In genomic region chr5:56827043-56827442, GRCh38 we compare ENCODE assay signal across 9 cellular contexts. TPM values are rescaled to one million over a fixed set of nuclear protein-coding genes. Genes with fewer than 3 reads are reported as not detected.
DNase-seq lines count a peak whose midpoint lies in the region; ATAC-seq and TF ChIP-seq lines count a peak whose summit lies in the region.
"Had no signal": no experiment of that assay in that cellular context is flagged by ENCODE, and none has a peak within 500 bp of the region (broad histone marks: within the 10 kb centered on the region; RNA-seq: fewer than 3 reads in every experiment).

No MANE protein-coding gene starts in this region.

- H3K9me1 ChIP-seq in IMR-90 (ENCODE audit: insufficient read depth, low read length) = peaks cover 26% of the 10 kb centered on the region

- no peak overlapping the region for H2BK12ac ChIP-seq in mesenchymal stem cell (ENCODE audit: low read length in 2 of 2)

- peaks cover 71% of the 10 kb centered on the region for H3K4me1 ChIP-seq in CD8-positive, alpha-beta T cell (ENCODE audit: insufficient read depth, low read length)
- H3K4me1 ChIP-seq in IMR-90 (ENCODE audit: control insufficient read depth, insufficient read depth, low read length) = peaks cover 22% of the 10 kb centered on the region
- peaks cover 22% of the 10 kb centered on the region for H3K4me1 ChIP-seq in mesendoderm (ENCODE audit: control insufficient read depth, low read depth, low read length)
- peaks cover 19% of the 10 kb centered on the region for H3K4me1 ChIP-seq in mesenchymal stem cell (ENCODE audit: control insufficient read depth, insufficient read depth, low read depth, low read length)

- H3K4me3 Mint-ChIP-seq in CD8-positive, alpha-beta T cell = no peak overlapping the region
- no peak overlapping the region for H3K4me3 Mint-ChIP-seq in MCF 10A (ENCODE audit: unreplicated experiment)

- intact Hi-C loops in CD8-positive, alpha-beta T cell (cut with DNase I, micrococcal nuclease) = no loop called here
- intact Hi-C loops in IMR-90 (cut with micrococcal nuclease) (no loop called here), MCF 10A (cut with micrococcal nuclease) (no loop called here)

- H3K4ac ChIP-seq in IMR-90 (ENCODE audit: low read depth, low read length) (no peak overlapping the region), mesendoderm (ENCODE audit: low read depth, low read length) (no peak overlapping the region), mesenchymal stem cell (ENCODE audit: low read depth in 1 of 2, low read length in 2 of 2) (peak overlapping the region in 1 of 2 experiments; percentile 33)

- H2BK15ac ChIP-seq in IMR-90 (ENCODE audit: low read depth, low read length) = no peak overlapping the region
- H2BK15ac ChIP-seq in mesendoderm (replicated peaks; ENCODE audit: low read depth) = no peak overlapping the region
- H2BK15ac ChIP-seq in mesenchymal stem cell (ENCODE audit: low read depth, poor library complexity, severe bottlenecking) = no peak overlapping the region

- peaks cover 2% of the 10 kb centered on the region for H3K36me3 Mint-ChIP-seq in CD8-positive, alpha-beta T cell
- H3K36me3 Mint-ChIP-seq in MCF 10A (ENCODE audit: insufficient read depth, unreplicated experiment) = peaks cover 6% of the 10 kb centered on the region

- peaks cover 74% of the 10 kb centered on the region for H4K20me1 ChIP-seq in IMR-90 (ENCODE audit: insufficient read depth, low read length)

- TF ChIP-seq POLR2A in IMR-90 (IDR thresholded peaks at IDR 0.05; ENCODE audit: low read depth, low read length) = no peak

- H3K27ac Mint-ChIP-seq in CD8-positive, alpha-beta T cell = peak overlapping the region; percentile 70
- peak overlapping the region; percentile 44 for H3K27ac Mint-ChIP-seq in MCF 10A (ENCODE audit: low read depth, unreplicated experiment)

- POLR2A ChIA-PET in CD8-positive, alpha-beta T cell (lab: Charles Lee) = interaction anchor here (0.7 to 1.1 kb wide), 2 partner anchors 11 to 364 kb away, joined by 3 read pairs; no protein-coding TSS in a partner anchor
- POLR2A ChIA-PET in IMR-90 (lab: Charles Lee; ENCODE audit: unreplicated experiment) (no interaction called here), MCF 10A (lab: Yijun Ruan, JAX) (interaction anchor here (1.4 to 2.3 kb wide), 2 partner anchors 11 to 555 kb away, joined by 4 to 8 read pairs; no protein-coding TSS in a partner anchor)

- H3K14ac ChIP-seq in IMR-90 (replicated peaks; ENCODE audit: low read depth, low read length) (no peak overlapping the region), mesenchymal stem cell (ENCODE audit: low read length in 2 of 2) (no peak overlapping the region)

- CTCF ChIA-PET in CD8-positive, alpha-beta T cell (lab: Charles Lee) = interaction anchor here (0.5 to 2.3 kb wide), 4 partner anchors 11 to 14 kb away, joined by 3 to 14 read pairs (median 6); partner anchors contain the start of gene MAP3K1
- CTCF ChIA-PET in IMR-90 (lab: Yijun Ruan, JAX) = no interaction called here
- CTCF ChIA-PET in MCF 10A (lab: Yijun Ruan, JAX) = interaction anchor here (0.6 to 5.7 kb wide), 9 partner anchors 8 to 968 kb away, joined by 3 to 34 read pairs (median 4); no protein-coding TSS in a partner anchor

- peak; percentile 32 for ATAC-seq in CD8-positive, alpha-beta T cell
- ATAC-seq in IMR-90 (ENCODE audit: low read depth) (no peak), GM18520 (IDR thresholded peaks at IDR 0.05; ENCODE audit: unreplicated experiment) (no peak)

- no peak overlapping the region for H4K91ac ChIP-seq in IMR-90 (ENCODE audit: insufficient read depth, low read depth, low read length)
- H4K91ac ChIP-seq in mesenchymal stem cell (ENCODE audit: low read length) = no peak overlapping the region

- H3K9ac ChIP-seq in IMR-90 (ENCODE audit: low read depth, low read length) (no peak overlapping the region), mesendoderm (ENCODE audit: low read length) (no peak overlapping the region), mesenchymal stem cell (ENCODE audit: low read length) (no peak overlapping the region)

- H3K36me3 ChIP-seq in CD8-positive, alpha-beta T cell (ENCODE audit: insufficient read depth, low read length) = no peaks in the 10 kb centered on the region
- H3K36me3 ChIP-seq in IMR-90 (ENCODE audit: control insufficient read depth, insufficient read depth, low read length) (peaks cover 3% of the 10 kb centered on the region; the same call in 1 of the 2 replicates), mesendoderm (ENCODE audit: control insufficient read depth, insufficient read depth, low read length) (no peaks in the 10 kb centered on the region), mesenchymal stem cell (ENCODE audit: control insufficient read depth in 1 of 2, insufficient read depth in 2 of 2, low read depth in 1 of 2, low read length in 2 of 2) (peaks cover 0 to 3% of the 10 kb centered on the region in 2 experiments)

- H3K4me2 ChIP-seq in IMR-90 (ENCODE audit: low read depth, low read length) = no peak overlapping the region
- H3K4me2 ChIP-seq in mesendoderm (ENCODE audit: low read length) = no peak overlapping the region
- H3K4me2 ChIP-seq in mesenchymal stem cell (ENCODE audit: low read length, poor library complexity, severe bottlenecking) = no peak overlapping the region

- dilution Hi-C loops in IMR-90 (cut with HindIII; ENCODE audit: low sequenced_read_pairs, unreplicated experiment) = no loop called here

- no peak overlapping the region for H2AK5ac ChIP-seq in IMR-90 (ENCODE audit: low read depth, low read length)
- H2AK5ac ChIP-seq in mesendoderm (ENCODE audit: low read length) = no peak overlapping the region
- H2AK5ac ChIP-seq in mesenchymal stem cell (ENCODE audit: low read length, severe bottlenecking) = no peak overlapping the region

- no peak overlapping the region for H3K18ac ChIP-seq in IMR-90 (ENCODE audit: low read depth, low read length)
- H3K18ac ChIP-seq in mesendoderm (ENCODE audit: low read length) = no peak overlapping the region
- no peak overlapping the region for H3K18ac ChIP-seq in mesenchymal stem cell (ENCODE audit: low read depth in 1 of 2, low read length in 2 of 2)

- H3K27ac ChIP-seq in CD8-positive, alpha-beta T cell (ENCODE audit: low read depth, low read length) = no peak overlapping the region
- H3K27ac ChIP-seq in IMR-90 (ENCODE audit: insufficient read depth, low read length) = no peak overlapping the region
- no peak overlapping the region for H3K27ac ChIP-seq in mesendoderm (ENCODE audit: low read depth, low read length)
- H3K27ac ChIP-seq in mesenchymal stem cell (ENCODE audit: low read length, poor library complexity, severe bottlenecking) = no peak overlapping the region

- H4K8ac ChIP-seq in IMR-90 (ENCODE audit: low read depth in 2 of 2, low read length in 2 of 2) = 0 out of 4 replicates have a peak overlapping the region, but pooled peaks of 1 of the 2 experiments have one; percentile 6
- H4K8ac ChIP-seq in mesendoderm (ENCODE audit: low read depth, low read length) = no peak overlapping the region
- H4K8ac ChIP-seq in mesenchymal stem cell (ENCODE audit: low read length) = no peak overlapping the region

- H4K5ac ChIP-seq in IMR-90 (ENCODE audit: low read depth, low read length) (no peak overlapping the region), mesendoderm (ENCODE audit: low read length) (no peak overlapping the region)

- no peak overlapping the region for H3K56ac ChIP-seq in IMR-90 (ENCODE audit: extremely low read depth, insufficient read depth, low read length)
- no peak overlapping the region for H3K56ac ChIP-seq in mesendoderm (ENCODE audit: low read length)

- no peak for DNase-seq in CD8-positive, alpha-beta T cell
- DNase-seq in IMR-90 = no peak
- no peak for DNase-seq in MCF 10A (ENCODE audit: unreplicated experiment)
- peak; percentile 75 for DNase-seq in mesendoderm
- DNase-seq in mesenchymal stem cell = no peak
- no peak for DNase-seq in activated CD8-positive, alpha-beta memory T cell treated with anti-CD3 and anti-CD28 coated beads for 24 hours
- no peak for DNase-seq in D341Med (ENCODE audit: low spot score)

- BruUV-seq in IMR-90 (replicated peaks; lab: Mats Ljungman, UMichigan) = no TSS peak
- no TSS peak for BruUV-seq in MCF 10A (replicated peaks; lab: Mats Ljungman, UMichigan)

- no peak overlapping the region for H2BK20ac ChIP-seq in IMR-90 (ENCODE audit: low read depth, low read length)

- no peaks in the 10 kb centered on the region for H3K9me3 ChIP-seq in CD8-positive, alpha-beta T cell (ENCODE audit: low read length)
- H3K9me3 ChIP-seq in IMR-90 (ENCODE audit: control insufficient read depth, insufficient read depth, low read length) (no peaks in the 10 kb centered on the region), mesenchymal stem cell (ENCODE audit: control insufficient read depth, low read length) (no peaks in the 10 kb centered on the region)

- in situ Hi-C loops in IMR-90 (cut with MboI; ENCODE audit: low sequenced_read_pairs) = no loop called here

- TF ChIP-seq CTCF in CD8-positive, alpha-beta T cell (IDR thresholded peaks at IDR 0.05) = peak; percentile 14
- TF ChIP-seq CTCF in IMR-90 (conservative IDR thresholded peaks at IDR 0.05; ENCODE audit: low read depth, low read length) = 0 out of 2 replicates have a peak, but pooled peaks have one; percentile 12
- TF ChIP-seq CTCF in MCF 10A (IDR thresholded peaks at IDR 0.05; ENCODE audit: unreplicated experiment) = peak; percentile 17

- WGBS in IMR-90 (ENCODE audit: extremely low coverage in 2 of 2, insufficient read length in 1 of 2), 2 experiments = 85% methylated on average over 4 of the region's 5 CpGs; no CpG with 5 or more reads in 1 of the 2 experiments
- no CpG with 5 or more reads among the region's 5 CpGs for WGBS in mesendoderm (ENCODE audit: extremely low coverage, insufficient coverage, low lambda C conversion rate)
- 66% methylated on average over 5 of the region's 5 CpGs for WGBS in mesenchymal stem cell

- H2BK120ac ChIP-seq in IMR-90 (ENCODE audit: low read depth, low read length) = no peak overlapping the region
- H2BK120ac ChIP-seq in mesendoderm (ENCODE audit: low read depth, low read length) = no peak overlapping the region
- H2BK120ac ChIP-seq in mesenchymal stem cell (ENCODE audit: low read depth, low read length) = no peak overlapping the region

- no peak overlapping the region for H3K23ac ChIP-seq in IMR-90 (ENCODE audit: low read depth, low read length)
- no peak overlapping the region for H3K23ac ChIP-seq in mesendoderm (ENCODE audit: low read length)
- no peak overlapping the region for H3K23ac ChIP-seq in mesenchymal stem cell (ENCODE audit: low read length in 2 of 2)

- no peak overlapping the region for H2AFZ ChIP-seq in IMR-90 (replicated peaks; ENCODE audit: low read length, poor library complexity)
- H2AFZ ChIP-seq in mesenchymal stem cell (ENCODE audit: low read depth, low read length) = no peak overlapping the region

- TF ChIP-seq RAD21 in IMR-90 (IDR thresholded peaks at IDR 0.05; ENCODE audit: low read length) = 0 out of 2 replicates have a peak, but pooled peaks have one; percentile 1

- H3K27me3 Mint-ChIP-seq in CD8-positive, alpha-beta T cell (ENCODE audit: low read depth) = no peaks in the 10 kb centered on the region
- H3K27me3 Mint-ChIP-seq in MCF 10A (ENCODE audit: insufficient read depth, unreplicated experiment) = no peaks in the 10 kb centered on the region

- H3K4me1 Mint-ChIP-seq in CD8-positive, alpha-beta T cell (ENCODE audit: low read depth) = peaks cover 90% of the 10 kb centered on the region
- peaks cover 32% of the 10 kb centered on the region for H3K4me1 Mint-ChIP-seq in MCF 10A (ENCODE audit: insufficient read depth, unreplicated experiment)

- H3K27me3 ChIP-seq in CD8-positive, alpha-beta T cell (ENCODE audit: insufficient read depth, low read length) = no peaks in the 10 kb centered on the region
- no peaks in the 10 kb centered on the region for H3K27me3 ChIP-seq in IMR-90 (ENCODE audit: control insufficient read depth, insufficient read depth, low read length)
- H3K27me3 ChIP-seq in mesendoderm (ENCODE audit: insufficient read depth, low read length, poor library complexity) = no peaks in the 10 kb centered on the region
- H3K27me3 ChIP-seq in mesenchymal stem cell (ENCODE audit: control insufficient read depth in 1 of 2, insufficient read depth in 1 of 2, low read length in 2 of 2) = no peaks in the 10 kb centered on the region

- peaks cover 55% of the 10 kb centered on the region for H3K79me2 ChIP-seq in mesendoderm (ENCODE audit: control insufficient read depth, insufficient read depth, low read length)

- H3K9me3 Mint-ChIP-seq in CD8-positive, alpha-beta T cell = no peaks in the 10 kb centered on the region
- H3K9me3 Mint-ChIP-seq in MCF 10A (ENCODE audit: unreplicated experiment) = no peaks in the 10 kb centered on the region

- H2BK5ac ChIP-seq in IMR-90 (ENCODE audit: low read depth, low read length, poor library complexity, severe bottlenecking) = no peak overlapping the region
- H2BK5ac ChIP-seq in mesendoderm (ENCODE audit: low read length) = no peak overlapping the region
- no peak overlapping the region for H2BK5ac ChIP-seq in mesenchymal stem cell (ENCODE audit: low read depth, low read length, poor library complexity, severe bottlenecking)

- H2AK9ac ChIP-seq in IMR-90 (replicated peaks; ENCODE audit: low read depth, low read length, poor library complexity) = no peak overlapping the region

- H3K4me3 ChIP-seq in CD8-positive, alpha-beta T cell (ENCODE audit: low read depth, low read length) = no peak overlapping the region
- H3K4me3 ChIP-seq in IMR-90 (ENCODE audit: insufficient read depth, low read depth, low read length) = no peak overlapping the region
- H3K4me3 ChIP-seq in mesendoderm (ENCODE audit: low read length) = no peak overlapping the region
- H3K4me3 ChIP-seq in mesenchymal stem cell (ENCODE audit: insufficient read depth in 1 of 2, low read depth in 1 of 2, low read length in 2 of 2) = no peak overlapping the region
- H3K4me3 ChIP-seq: skin epidermis had no signal

- peaks cover 33 to 74% of the 10 kb centered on the region in 2 experiments for H3K79me1 ChIP-seq in IMR-90 (ENCODE audit: low read depth in 1 of 2, low read length in 2 of 2)
- H3K79me1 ChIP-seq in mesendoderm (ENCODE audit: low read length) = peaks cover 18% of the 10 kb centered on the region
- peaks cover 6% of the 10 kb centered on the region for H3K79me1 ChIP-seq in mesenchymal stem cell (replicated peaks; ENCODE audit: low read length, poor library complexity, severe bottlenecking)

RNA-seq across cellular contexts. Expression of gene MAP3K1, which starts 11.7 kb away (rescaled TPM):
- total RNA-seq in CD8-positive, alpha-beta T cell = 10 to 100 TPM; 19.1 TPM
- total RNA-seq in IMR-90 (2012; rRNA removed) (18.8 and 21.9 TPM in 2 replicates), MCF 10A (2022) (6.6 and 7.9 TPM in 2 replicates)
- polyA plus RNA-seq in IMR-90 (2012; rRNA removed) = 3.8 TPM in 2 replicates
- polyA plus RNA-seq in IMR-90 (2012; cell fraction: cytosol; rRNA removed) = 0.77 and 0.82 TPM in 2 replicates
- polyA plus RNA-seq in IMR-90 (2012; cell fraction: nucleus; rRNA removed; ENCODE audit: low replicate concordance) = 2.2 and 13.9 TPM in 2 replicates
- 9.7 TPM for polyA plus RNA-seq in mesendoderm (2013, experiment 1 of 2)
- polyA plus RNA-seq in mesendoderm (2013, experiment 2 of 2) = 9.6 TPM
- 11.0 TPM for polyA plus RNA-seq in mesenchymal stem cell (2013, experiment 1 of 2)
- polyA plus RNA-seq in mesenchymal stem cell (2013, experiment 2 of 2) = 10.8 TPM
